17 cellular contexts compared by ENCODE assay signal in genomic region chr2:175476950-175477349, GRCh38.
"Had no signal": no experiment of that assay in that cellular context is flagged by ENCODE, and none has a peak within 500 bp of the region (broad histone marks: within the 10 kb centered on the region; RNA-seq: fewer than 3 reads in every experiment).

No MANE protein-coding gene starts in this region.

- H3K9me3 ChIP-seq: adrenal gland, colonic mucosa, lower lobe of right lung, right lobe of liver had no signal

- H3K4me1 ChIP-seq: adrenal gland, colonic mucosa, foreskin keratinocyte, lower lobe of right lung, right lobe of liver had no signal

- H3K4me3 ChIP-seq: adrenal gland, colonic mucosa, lower lobe of right lung, right lobe of liver had no signal

- H3K27ac ChIP-seq: adrenal gland, colonic mucosa, foreskin keratinocyte, lower lobe of right lung, right lobe of liver had no signal

- ATAC-seq: foreskin keratinocyte, WTC11 had no signal

- H3K27me3 ChIP-seq: adrenal gland, colonic mucosa, foreskin keratinocyte, right lobe of liver had no signal

- H3K36me3 ChIP-seq: adrenal gland, colonic mucosa, lower lobe of right lung, right lobe of liver had no signal

- DNase-seq: activated CD4-positive, alpha-beta T cell treated with anti-CD3 and anti-CD28 coated beads, Interleukin-2, amount 10 ng/mL, durations not matched to agents 24 days and 14 days; activated CD8-positive, alpha-beta memory T cell treated with anti-CD3 and anti-CD28 coated beads for 24 hours; activated naive CD4-positive, alpha-beta T cell treated with anti-CD3 and anti-CD28 coated beads, Interleukin-2, amount 50 U/mL, for 16 hours; caudate nucleus; colonic mucosa; foreskin keratinocyte; kidney; lower lobe of right lung; midbrain; posterior cingulate gyrus; right lobe of liver; stimulated activated CD4-positive, alpha-beta T cell treated with anti-CD3 and anti-CD28 coated beads, Interleukin-2, amount 100 ng/mL, for 24 hours; stimulated activated naive CD4-positive, alpha-beta T cell; T-helper 1 cell; trophoblast cell had no signal
